ENCODE assay signal across 15 cellular contexts in genomic region chr1:8572106-8572505, GRCh38.
DNase-seq lines count a peak whose midpoint lies in the region; ATAC-seq, FAIRE-seq and TF ChIP-seq lines count a peak whose summit lies in the region.
"Had no signal": no experiment of that assay in that cellular context is flagged by ENCODE, and none has a peak within 500 bp of the region (broad histone marks: within the 10 kb centered on the region; RNA-seq: fewer than 3 reads in every experiment).

No MANE protein-coding gene starts in this region.

- TF ChIP-seq POLR2A in K562 (conservative IDR thresholded peaks at IDR 0.05): no peak
- TF ChIP-seq POLR2A in thyroid gland (IDR thresholded peaks at IDR 0.05): no peak

- BruUV-seq in K562 (replicated peaks; lab: Mats Ljungman, UMichigan): no TSS peak

- ATAC-seq in SK-N-SH treated with all-trans-retinoic acid at 6 μM for 48 hours: no peak
- no peak for ATAC-seq in K562
- ATAC-seq: activated CD4-positive, CD25-positive, alpha-beta regulatory T cell treated with anti-CD3 and anti-CD28 coated beads, Interleukin-2, amount 50 U/mL, for 24 hours had no signal

- TF ChIP-seq RAD21 in SK-N-SH (IDR thresholded peaks at IDR 0.05; ENCODE audit: low read length): no peak
- TF ChIP-seq RAD21 in K562 (CRISPR knock-in tag; conservative IDR thresholded peaks at IDR 0.05 in 1 of 2, IDR thresholded peaks at IDR 0.05 in 1 of 2): no peak
- TF ChIP-seq RAD21 in liver (IDR thresholded peaks at IDR 0.05): no peak

- POLR2A ChIA-PET in SK-N-SH (lab: Yijun Ruan, JAX): no interaction called here
- POLR2A ChIA-PET in K562 (lab: Yijun Ruan, JAX): no interaction called here

- peak overlapping the region; percentile 34 to 90; a peak in 3 of 4 replicates for H3K27ac ChIP-seq in SK-N-SH (ENCODE audit: low read depth in 2 of 2, low read length in 1 of 2)
- peak overlapping the region; percentile 10; the same call in 1 of the 3 replicates for H3K27ac ChIP-seq in K562 (ENCODE audit: extremely low read depth, low read depth, low read length)
- peak overlapping the region; percentile 55 to 66 for H3K27ac ChIP-seq in liver (ENCODE audit: low read depth in 1 of 2, low read length in 2 of 2)
- H3K27ac ChIP-seq in thyroid gland: peak overlapping the region; percentile 66 to 81 (median 78)
- H3K27ac ChIP-seq: epithelial cell of prostate, KMS-11 had no signal

- H3K9ac ChIP-seq in SK-N-SH (no peak overlapping the region), K562 (ENCODE audit: insufficient read depth in 1 of 2, low read depth in 2 of 2, low read length in 2 of 2) (no peak overlapping the region), liver (ENCODE audit: low read depth in 1 of 2, low read length in 2 of 2) (no peak overlapping the region)
- H3K9ac ChIP-seq: KMS-11 had no signal

- DNase-seq in SK-N-SH: no peak
- DNase-seq in K562 (ENCODE audit: extremely low read depth in 1 of 4, low spot score in 3 of 4): no peak
- no peak for DNase-seq in thyroid gland
- no peak for DNase-seq in NCI-H1436 treated with DMSO at 0.1 percent for 48 hours (lab: John Stamatoyannopoulos, UW)
- no peak for DNase-seq in DMS114 treated with DMSO at 0.1 percent for 48 hours (lab: John Stamatoyannopoulos, UW; ENCODE audit: unreplicated experiment)
- no peak for DNase-seq in C1 segment of cervical spinal cord (lab: John Stamatoyannopoulos, UW)
- DNase-seq: 8988T, anterior cingulate cortex, NCI-H1694 treated with DMSO at 0.1 percent for 48 hours, SIG-M5 had no signal

- intact Hi-C loops in K562 (cut with micrococcal nuclease) (no loop called here), thyroid gland (cut with DNase I) (no loop called here)

- H2AFZ ChIP-seq in SK-N-SH (ENCODE audit: low read depth): no peak overlapping the region
- no peak overlapping the region for H2AFZ ChIP-seq in K562 (ENCODE audit: low read depth, low read length)

- no peaks in the 10 kb centered on the region for H3K9me1 ChIP-seq in K562 (ENCODE audit: control insufficient read depth, insufficient read depth, low read length)

- TF ChIP-seq EP300 in SK-N-SH (IDR thresholded peaks at IDR 0.05; ENCODE audit: borderline replicate concordance in 1 of 2, low read depth in 1 of 2, low read length in 1 of 2) (no peak), K562 (IDR thresholded peaks at IDR 0.05; ENCODE audit: low read length) (no peak)

- H3K4me3 ChIP-seq in SK-N-SH (ENCODE audit: low read depth in 2 of 2, low read length in 1 of 2) (no peak overlapping the region), K562 (no peak overlapping the region), liver (ENCODE audit: low read depth in 1 of 3, low read length in 3 of 3) (no peak overlapping the region), thyroid gland (replicated peaks in 1 of 3) (no peak overlapping the region)

- H3K27me3 ChIP-seq in SK-N-SH (ENCODE audit: insufficient read depth) (no peaks in the 10 kb centered on the region), K562 (ENCODE audit: control insufficient read depth in 2 of 2, insufficient read depth in 2 of 2, low read length in 2 of 2) (no peaks in the 10 kb centered on the region), liver (ENCODE audit: control insufficient read depth in 4 of 4, insufficient read depth in 4 of 4, low read length in 3 of 4) (no peaks in the 10 kb centered on the region), thyroid gland (no peaks in the 10 kb centered on the region)

- CTCF ChIA-PET in SK-N-SH (lab: Yijun Ruan, JAX) (interaction anchor here (1.1 to 4.8 kb wide), 8 partner anchors 11 to 163 kb away, joined by 3 to 44 read pairs (median 13); no protein-coding TSS in a partner anchor), K562 (lab: Yijun Ruan, JAX; ENCODE audit: low intra/inter-chr PET ratio) (interaction anchor here (1.3 kb wide), 1 partner anchor 197 kb away, joined by 4 read pairs; no protein-coding TSS in a partner anchor)

- FAIRE-seq in K562 (lab: Jason Lieb, UNC): no peak

- H3K79me2 ChIP-seq in SK-N-SH (ENCODE audit: insufficient read depth) (peaks cover 21% of the 10 kb centered on the region), K562 (ENCODE audit: control insufficient read depth, insufficient read depth, low read length) (peaks cover 3% of the 10 kb centered on the region; the same call in 1 of the 3 replicates)

- 90% methylated on average over 1 of the region's 1 CpG for WGBS in SK-N-SH (ENCODE audit: low lambda C conversion rate)
- WGBS in K562 (ENCODE audit: insufficient coverage, low coverage, missing lambda C conversion rate): 61% methylated on average over 1 of the region's 1 CpG
- WGBS in liver: 82% methylated on average over 1 of the region's 1 CpG
- WGBS in thyroid gland, 2 donors: 81 to 91% methylated on average over 1 of the region's 1 CpG

- peaks cover 17% of the 10 kb centered on the region for H3F3A ChIP-seq in SK-N-SH (replicated peaks; ENCODE audit: insufficient read depth)

- H3K36me3 ChIP-seq in SK-N-SH (replicated peaks in 1 of 2; ENCODE audit: control insufficient read depth in 1 of 2, insufficient read depth in 2 of 2, low read length in 1 of 2): no peaks in the 10 kb centered on the region
- H3K36me3 ChIP-seq in K562 (ENCODE audit: control insufficient read depth, insufficient read depth, low read length): no peaks in the 10 kb centered on the region
- no peaks in the 10 kb centered on the region for H3K36me3 ChIP-seq in liver (ENCODE audit: control insufficient read depth in 4 of 4, insufficient read depth in 3 of 4, low read depth in 1 of 4, low read length in 3 of 4)
- no peaks in the 10 kb centered on the region for H3K36me3 ChIP-seq in thyroid gland

- TF ChIP-seq CTCF in SK-N-SH (IDR thresholded peaks at IDR 0.05) (no peak), K562 (IDR thresholded peaks at IDR 0.05 in 2 of 3, conservative IDR thresholded peaks at IDR 0.05 in 1 of 3; ENCODE audit: insufficient read depth in 2 of 3, low read depth in 1 of 3, low read length in 3 of 3) (no peak), liver (IDR thresholded peaks at IDR 0.05; ENCODE audit: low read depth, low read length, missing input control) (no peak), thyroid gland (IDR thresholded peaks at IDR 0.05) (no peak)

- in situ Hi-C loops in K562 (cut with MboI): loop anchor here (10.0 kb wide), 1 partner anchor 1183 kb away; no protein-coding TSS in a partner anchor

- H3K4me1 ChIP-seq in SK-N-SH (ENCODE audit: control insufficient read depth in 1 of 2, insufficient read depth in 2 of 2, low read depth in 1 of 2, low read length in 1 of 2) (peaks cover 18 to 21% of the 10 kb centered on the region in 2 experiments; a peak in 3 of 4 replicates), K562 (replicated peaks in 1 of 2; ENCODE audit: control insufficient read depth in 2 of 2, insufficient read depth in 2 of 2, low read length in 2 of 2) (peaks cover 0 to 19% of the 10 kb centered on the region in 2 experiments; a peak in 3 of 5 replicates), liver (ENCODE audit: control insufficient read depth in 4 of 4, insufficient read depth in 4 of 4, low read length in 3 of 4) (peaks cover 3 to 23% (median 17%) of the 10 kb centered on the region in 4 donors), thyroid gland (peaks cover 36 to 42% of the 10 kb centered on the region in 2 donors)

- H3K4me2 ChIP-seq in SK-N-SH (0 out of 2 replicates have a peak overlapping the region, but pooled peaks have one; percentile 21), K562 (ENCODE audit: insufficient read depth, low read length) (no peak overlapping the region)
- H3K4me2 ChIP-seq: KMS-11 had no signal

- H4K20me1 ChIP-seq in SK-N-SH (ENCODE audit: insufficient read depth) (0 out of 2 replicates have a peak, but pooled peaks cover 3% of the 10 kb centered on the region), K562 (replicated peaks; ENCODE audit: control insufficient read depth, insufficient read depth, low read length) (no peaks in the 10 kb centered on the region)

- no peaks in the 10 kb centered on the region for H3K9me2 ChIP-seq in SK-N-SH

- H3K9me3 ChIP-seq in SK-N-SH (no peaks in the 10 kb centered on the region), K562 (replicated peaks; ENCODE audit: control insufficient read depth, insufficient read depth, low read depth, low read length) (no peaks in the 10 kb centered on the region), liver (ENCODE audit: control insufficient read depth in 4 of 4, low read length in 3 of 4) (no peaks in the 10 kb centered on the region), thyroid gland (no peaks in the 10 kb centered on the region)

TF ChIP-seq in SK-N-SH, 30 proteins besides CTCF, POLR2A, EP300 and RAD21:
- no peak for TF ChIP-seq CHD2 (IDR thresholded peaks at IDR 0.05; ENCODE audit: low read length, partially characterized antibody)

TF ChIP-seq in K562, 482 proteins besides CTCF, POLR2A, EP300 and RAD21 (continues in another document):
- TF ChIP-seq RUNX1 (IDR thresholded peaks at IDR 0.05; ENCODE audit: low read depth) (no peak), CEBPB (tag; IDR thresholded peaks at IDR 0.05) (peak; percentile 48), JUND (IDR thresholded peaks at IDR 0.05; ENCODE audit: borderline replicate concordance, low read depth, low read length) (no peak), JUND (tag; IDR thresholded peaks at IDR 0.05; ENCODE audit: borderline replicate concordance, low read depth, low read length) (no peak), RBM17 (IDR thresholded peaks at IDR 0.05; ENCODE audit: borderline replicate concordance, low read depth, low read length) (no peak), NCOA4 (IDR thresholded peaks at IDR 0.05; ENCODE audit: partially characterized antibody) (no peak), PTBP1 (IDR thresholded peaks at IDR 0.05; ENCODE audit: low read depth, low read length) (no peak), PCBP2 (IDR thresholded peaks at IDR 0.05; ENCODE audit: low read depth, low read length, poor library complexity, severe bottlenecking) (no peak), DNMT1 (IDR thresholded peaks at IDR 0.05) (no peak), ZBTB7A (IDR thresholded peaks at IDR 0.05; ENCODE audit: borderline replicate concordance, control insufficient read depth, low read depth, low read length) (no peak)

TF ChIP-seq in liver, 16 proteins besides CTCF, POLR2A, EP300 and RAD21:
- no peak for TF ChIP-seq RXRA (IDR thresholded peaks at IDR 0.05)
- TF ChIP-seq NR2F2 (IDR thresholded peaks at IDR 0.05): no peak
- peak; percentile 8 for TF ChIP-seq ATF3 (IDR thresholded peaks at IDR 0.05)
- no peak for TF ChIP-seq FOXA1 (IDR thresholded peaks at IDR 0.05)
- TF ChIP-seq YY1 (IDR thresholded peaks at IDR 0.05): peak; percentile 86

Comparison
In these comparisons a context has a peak if more than half of its experiments do, and no peak if none do; other contexts are left out.
1. H3K27ac ChIP-seq: peak in every context shown above with its lines; median percentile 78 in thyroid gland; 62 in SK-N-SH; 60 in liver; 10 in K562.
2. Of the 27 proteins assayed by ChIP-seq in both K562 and SK-N-SH: peak only in K562: NFIC; only in SK-N-SH: none; in both: none; in neither: 26.